In genomic region chr11:14578551-14578956, GRCh38 we compare ENCODE assay signal across 8 cellular contexts. TPM values are rescaled to one million over a fixed set of nuclear protein-coding genes. Genes with fewer than 3 reads are reported as not detected.
DNase-seq lines count a peak whose midpoint lies in the region; ATAC-seq, FAIRE-seq and TF ChIP-seq lines count a peak whose summit lies in the region.

No MANE protein-coding gene starts in this region.

- no peak overlapping the region for H3K4me2 ChIP-seq in fibroblast of lung (ENCODE audit: extremely low read depth, insufficient read depth, low read length)

- H3K27me3 ChIP-seq in fibroblast of lung (ENCODE audit: control insufficient read depth, insufficient read depth, low read length), result no peaks in the 10 kb centered on the region

- H3K27ac ChIP-seq in fibroblast of lung (ENCODE audit: insufficient read depth, low read length), result no peak overlapping the region

- no peak for FAIRE-seq in RCC 7860 (lab: Jason Lieb, UNC)

- no peaks in the 10 kb centered on the region for H3K4me1 ChIP-seq in fibroblast of lung (ENCODE audit: control insufficient read depth, extremely low read depth, insufficient read depth, low read length)

- no peak overlapping the region for H3K4me3 ChIP-seq in fibroblast of lung (replicated peaks in 1 of 4; ENCODE audit: control extremely low read depth in 1 of 4, insufficient read depth in 1 of 4, low read depth in 3 of 4, low read length in 4 of 4)

- TF ChIP-seq CTCF in fibroblast of lung (conservative IDR thresholded peaks at IDR 0.05 in 1 of 2, IDR thresholded peaks at IDR 0.05 in 1 of 2; ENCODE audit: low read depth in 1 of 2, low read length in 2 of 2), result no peak

- DNase-seq in NCI-H1694 treated with DMSO at 0.1 percent for 48 hours (lab: John Stamatoyannopoulos, UW) (peak; percentile 17), fibroblast of lung (ENCODE audit: low read depth in 2 of 2) (peak; percentile 21 to 64), RCC 7860 (ENCODE audit: low spot score) (no peak), middle frontal gyrus (ENCODE audit: extremely low spot score, low spot score) (no peak)
- DNase-seq in activated CD4-positive, alpha-beta T cell treated with anti-CD3 and anti-CD28 coated beads, Interleukin-2, amount 50 U/mL, for 4 hours, result peak; percentile 25 to 40
- DNase-seq in stimulated activated CD4-positive, alpha-beta T cell treated with anti-CD3 and anti-CD28 coated beads, Interleukin-1b, Interleukin-23, amount 100 ng/mL, for 48 hours, result peak; percentile 41

- no peak overlapping the region for H2AFZ ChIP-seq in fibroblast of lung (ENCODE audit: low read length)

- H3K36me3 ChIP-seq in fibroblast of lung (ENCODE audit: control insufficient read depth, insufficient read depth, low read length), result no peaks in the 10 kb centered on the region

- no peaks in the 10 kb centered on the region for H3K9me3 ChIP-seq in fibroblast of lung (ENCODE audit: control insufficient read depth, insufficient read depth, low read depth, low read length)

- no peaks in the 10 kb centered on the region for H3K79me2 ChIP-seq in fibroblast of lung (ENCODE audit: control insufficient read depth, insufficient read depth, low read length)

- H4K20me1 ChIP-seq in fibroblast of lung (ENCODE audit: control insufficient read depth, extremely low read depth, insufficient read depth, low read length), result no peaks in the 10 kb centered on the region

- peak; percentile 99 for ATAC-seq in GM18858 (IDR thresholded peaks at IDR 0.05; ENCODE audit: unreplicated experiment)
- ATAC-seq in HG02798 (IDR thresholded peaks at IDR 0.05; ENCODE audit: poor library complexity, unreplicated experiment), result peak; percentile 100

- no peak overlapping the region for H3K9ac ChIP-seq in fibroblast of lung (ENCODE audit: insufficient read depth, low read length)

RNA-seq across cellular contexts. Expression of gene PSMA1, which starts 58.4 kb away (rescaled TPM):
- 136 and 165 TPM in 2 replicates for total RNA-seq in fibroblast of lung
- polyA plus RNA-seq in fibroblast of lung, result 209 and 220 TPM in 2 replicates
- polyA plus RNA-seq in fibroblast of lung (2012), result 176 and 193 TPM in 2 replicates
- 52.1 and 57.2 TPM in 2 replicates for polyA minus RNA-seq in fibroblast of lung (ENCODE audit: low replicate concordance)

Comparison
In these comparisons a context has a peak if more than half of its experiments do, and no peak if none do; other contexts are left out.
1. DNase-seq: peak in NCI-H1694 treated with DMSO at 0.1 percent for 48 hours (single experiment), activated CD4-positive, alpha-beta T cell treated with anti-CD3 and anti-CD28 coated beads, Interleukin-2, amount 50 U/mL, for 4 hours (2 of 2), fibroblast of lung (2 of 2) and stimulated activated CD4-positive, alpha-beta T cell treated with anti-CD3 and anti-CD28 coated beads, Interleukin-1b, Interleukin-23, amount 100 ng/mL, for 48 hours (single experiment); none in RCC 7860 (single experiment) and middle frontal gyrus (single experiment).